In genomic region chr19:29831041-29831548, GRCh38 we compare ENCODE assay signal across 9 cellular contexts. TPM values are rescaled to one million over a fixed set of nuclear protein-coding genes. Genes with fewer than 3 reads are reported as not detected.
A peak's percentile ranks its signal among the peaks of the same experiment; 100 is the strongest.
DNase-seq lines count a peak whose midpoint lies in the region; ATAC-seq, FAIRE-seq and TF ChIP-seq lines count a peak whose summit lies in the region.
"Had no signal": no experiment of that assay in that cellular context is flagged by ENCODE, and none has a peak within 500 bp of the region (broad histone marks: within the 10 kb centered on the region; RNA-seq: fewer than 3 reads in every experiment).

No MANE protein-coding gene starts in this region.

- no peak for TF ChIP-seq CTCF in hepatocyte (IDR thresholded peaks at IDR 0.05; ENCODE audit: poor library complexity)

- no peaks in the 10 kb centered on the region for H3K36me3 ChIP-seq in hepatocyte (replicated peaks; ENCODE audit: insufficient read depth, low read depth)

- H3K4me3 Mint-ChIP-seq in activated CD4-positive, alpha-beta memory T cell treated with anti-CD3 and anti-CD28 coated beads for 36 hours: peak overlapping the region; percentile 69
- H3K4me3 Mint-ChIP-seq in effector memory CD8-positive, alpha-beta T cell: peak overlapping the region; percentile 68 to 79

- H3K27me3 ChIP-seq in hepatocyte: no peaks in the 10 kb centered on the region

- intact Hi-C loops in activated CD4-positive, alpha-beta memory T cell treated with anti-CD3 and anti-CD28 coated beads for 36 hours (cut with micrococcal nuclease): loop anchor here (1.0 to 2.0 kb wide), 2 partner anchors 14 to 20 kb away; partner anchors contain the start of gene CCNE1

- no peaks in the 10 kb centered on the region for H3K9me2 ChIP-seq in hepatocyte (replicated peaks; ENCODE audit: insufficient read depth)

- H3K36me3 Mint-ChIP-seq in activated CD4-positive, alpha-beta memory T cell treated with anti-CD3 and anti-CD28 coated beads for 36 hours: no peaks in the 10 kb centered on the region
- H3K36me3 Mint-ChIP-seq in effector memory CD8-positive, alpha-beta T cell (ENCODE audit: insufficient read depth): peaks cover 2% of the 10 kb centered on the region

- no peaks in the 10 kb centered on the region for H3K27me3 Mint-ChIP-seq in activated CD4-positive, alpha-beta memory T cell treated with anti-CD3 and anti-CD28 coated beads for 36 hours
- H3K27me3 Mint-ChIP-seq in effector memory CD8-positive, alpha-beta T cell: peaks cover 0 to 10% of the 10 kb centered on the region in 2 donors

- H3K4me1 Mint-ChIP-seq in activated CD4-positive, alpha-beta memory T cell treated with anti-CD3 and anti-CD28 coated beads for 36 hours (ENCODE audit: low read depth): peaks cover 38% of the 10 kb centered on the region
- peaks cover 14 to 17% of the 10 kb centered on the region in 2 donors for H3K4me1 Mint-ChIP-seq in effector memory CD8-positive, alpha-beta T cell (ENCODE audit: low read depth in 2 of 2)

- H3K9me3 Mint-ChIP-seq in activated CD4-positive, alpha-beta memory T cell treated with anti-CD3 and anti-CD28 coated beads for 36 hours: no peaks in the 10 kb centered on the region
- no peaks in the 10 kb centered on the region for H3K9me3 Mint-ChIP-seq in effector memory CD8-positive, alpha-beta T cell

- no peaks in the 10 kb centered on the region for H3K4me1 ChIP-seq in hepatocyte (ENCODE audit: insufficient read depth)
- H3K4me1 ChIP-seq: psoas muscle had no signal

- no peak overlapping the region for H3K4me3 ChIP-seq in hepatocyte
- H3K4me3 ChIP-seq: psoas muscle had no signal

- CTCF ChIA-PET in activated CD4-positive, alpha-beta memory T cell treated with anti-CD3 and anti-CD28 coated beads for 36 hours (lab: Charles Lee): no interaction called here

- H3K4me2 ChIP-seq in hepatocyte: no peak overlapping the region

- H2AFZ ChIP-seq in hepatocyte: no peak overlapping the region

- no peak overlapping the region for H3K27ac ChIP-seq in hepatocyte
- H3K27ac ChIP-seq: psoas muscle had no signal

- no peaks in the 10 kb centered on the region for H4K20me1 ChIP-seq in hepatocyte (ENCODE audit: insufficient read depth, poor library complexity, severe bottlenecking)

- peak overlapping the region; percentile 89 for H3K27ac Mint-ChIP-seq in activated CD4-positive, alpha-beta memory T cell treated with anti-CD3 and anti-CD28 coated beads for 36 hours
- peak overlapping the region; percentile 71 to 87 for H3K27ac Mint-ChIP-seq in effector memory CD8-positive, alpha-beta T cell

- peak; percentile 23 for FAIRE-seq in HTR-8/SVneo (lab: Jason Lieb, UNC)

- POLR2A ChIA-PET in activated CD4-positive, alpha-beta memory T cell treated with anti-CD3 and anti-CD28 coated beads for 36 hours (lab: Charles Lee): no interaction called here

- H3K79me2 ChIP-seq in hepatocyte: no peaks in the 10 kb centered on the region

- H3K9me3 ChIP-seq in hepatocyte (ENCODE audit: low read depth): no peaks in the 10 kb centered on the region
- H3K9me3 ChIP-seq: psoas muscle had no signal

- ATAC-seq in effector memory CD8-positive, alpha-beta T cell (replicated peaks): peak; percentile 91
- no peak for ATAC-seq in HG02588 (IDR thresholded peaks at IDR 0.05; ENCODE audit: unreplicated experiment)
- ATAC-seq: psoas muscle had no signal

- WGBS in hepatocyte (ENCODE audit: low lambda C conversion rate, missing lambda C conversion rate): 69% methylated on average over 12 of the region's 12 CpGs

- DNase-seq in HTR-8/SVneo (ENCODE audit: insufficient read length, low spot score) (no peak), NCI-H524 (lab: John Stamatoyannopoulos, UW) (no peak), globus pallidus (ENCODE audit: low spot score) (no peak), hepatocyte (ENCODE audit: low spot score) (no peak)
- peak; percentile 84 for DNase-seq in activated CD4-positive, alpha-beta memory T cell treated with anti-CD3 and anti-CD28 coated beads for 36 hours
- peak in 2 of 3 experiments; percentile 20 to 40 for DNase-seq in effector memory CD8-positive, alpha-beta T cell
- DNase-seq in stimulated activated CD4-positive, alpha-beta T cell treated with anti-CD3 and anti-CD28 coated beads, TNF-alpha, amount 100 ng/mL, for 24 hours (ENCODE audit: low read depth in 3 of 3): peak in 2 of 3 experiments; percentile 42 to 47

RNA-seq across cellular contexts. Expression of gene CCNE1, which starts 19.3 kb away (rescaled TPM):
- 10 to 100 TPM; 29.3 to 29.7 TPM for total RNA-seq in activated CD4-positive, alpha-beta memory T cell treated with anti-CD3 and anti-CD28 coated beads for 36 hours
- 17.6 and 19.9 TPM in 2 replicates for total RNA-seq in hepatocyte
- 24.6 and 25.1 TPM in 2 replicates for polyA plus RNA-seq in hepatocyte

Comparison
In these comparisons a context has a peak if more than half of its experiments do, and no peak if none do; other contexts are left out.
1. DNase-seq: peak in activated CD4-positive, alpha-beta memory T cell treated with anti-CD3 and anti-CD28 coated beads for 36 hours (single experiment), effector memory CD8-positive, alpha-beta T cell (2 of 3) and stimulated activated CD4-positive, alpha-beta T cell treated with anti-CD3 and anti-CD28 coated beads, TNF-alpha, amount 100 ng/mL, for 24 hours (2 of 3); none in HTR-8/SVneo (single experiment), NCI-H524 (0 of 2), globus pallidus (single experiment) and hepatocyte (single experiment).